Comparison of ENCODE assay signal across 17 cellular contexts in the genomic region with DNA sequence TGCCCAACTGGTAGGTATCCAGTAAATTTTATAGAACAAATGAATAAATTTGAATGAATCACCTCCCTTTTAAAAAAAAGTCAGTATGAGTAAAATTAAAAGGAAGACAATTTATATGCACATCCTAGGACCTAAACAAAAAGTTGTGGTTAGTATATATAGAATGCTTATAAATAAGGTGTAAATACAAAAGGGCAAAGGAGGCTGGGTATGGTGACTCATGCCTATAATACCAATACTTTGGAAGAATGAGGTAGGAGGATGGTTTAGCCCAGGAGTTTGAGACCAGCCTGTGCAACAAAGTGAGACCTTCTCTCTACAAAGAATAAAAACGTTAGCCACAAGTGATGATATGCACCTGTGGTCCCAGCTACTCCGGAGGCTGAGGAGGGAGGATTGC. TPM values are rescaled to one million over a fixed set of nuclear protein-coding genes. Genes with fewer than 3 reads are reported as not detected.
DNase-seq lines count a peak whose midpoint lies in the region; ATAC-seq and TF ChIP-seq lines count a peak whose summit lies in the region.
"Had no signal": no experiment of that assay in that cellular context is flagged by ENCODE, and none has a peak within 500 bp of the region (broad histone marks: within the 10 kb centered on the region; RNA-seq: fewer than 3 reads in every experiment).

No MANE protein-coding gene starts in this region.

- H3K36me3 Mint-ChIP-seq in activated naive CD8-positive, alpha-beta T cell treated with anti-CD3 and anti-CD28 coated beads, Interleukin-2, amount 50 U/mL, for 24 hours (ENCODE audit: low read depth), result peaks cover 28% of the 10 kb centered on the region
- H3K36me3 Mint-ChIP-seq in activated naive CD8-positive, alpha-beta T cell treated with anti-CD3 and anti-CD28 coated beads for 36 hours, result peaks cover 25% of the 10 kb centered on the region

- H3K36me3 ChIP-seq in HEK293 (ENCODE audit: control insufficient read depth in 2 of 2, insufficient read depth in 1 of 2, low read length in 2 of 2), result peaks cover 14 to 42% of the 10 kb centered on the region in 2 experiments
- peaks cover 9% of the 10 kb centered on the region for H3K36me3 ChIP-seq in smooth muscle cell (ENCODE audit: low read depth)

- H3K27me3 ChIP-seq in smooth muscle cell (ENCODE audit: low read depth), result no peaks in the 10 kb centered on the region
- H3K27me3 ChIP-seq: SJCRH30 had no signal

- H3K4me1 ChIP-seq in HEK293 (ENCODE audit: control insufficient read depth, insufficient read depth, low read length), result no peaks in the 10 kb centered on the region
- H3K4me1 ChIP-seq in smooth muscle cell (ENCODE audit: low read depth), result no peaks in the 10 kb centered on the region
- H3K4me1 ChIP-seq: SJCRH30 had no signal

- no peak overlapping the region for H3K27ac ChIP-seq in HEK293 (ENCODE audit: extremely low read depth, low read depth, low read length)
- peak overlapping the region; percentile 32 for H3K27ac ChIP-seq in cingulate gyrus (ENCODE audit: low read depth, low read length)
- H3K27ac ChIP-seq in smooth muscle cell (ENCODE audit: low read depth), result no peak overlapping the region
- H3K27ac ChIP-seq: SJCRH30 had no signal

- H3K4me2 ChIP-seq in smooth muscle cell, result no peak overlapping the region

- H3K79me2 ChIP-seq in smooth muscle cell (ENCODE audit: low read depth), result peaks cover 66% of the 10 kb centered on the region

- WGBS in smooth muscle cell (ENCODE audit: low lambda C conversion rate), result 84% methylated on average over 2 of the region's 2 CpGs

- no peak overlapping the region for H3K27ac Mint-ChIP-seq in activated naive CD8-positive, alpha-beta T cell treated with anti-CD3 and anti-CD28 coated beads, Interleukin-2, amount 50 U/mL, for 24 hours
- H3K27ac Mint-ChIP-seq in activated naive CD8-positive, alpha-beta T cell treated with anti-CD3 and anti-CD28 coated beads for 36 hours, result no peak overlapping the region

- POLR2A ChIA-PET in HEK293 (lab: Yijun Ruan, JAX), result no interaction called here

- no peak for TF ChIP-seq CTCF in HEK293 (tag by site-specific recombination; IDR thresholded peaks at IDR 0.05)
- no peak for TF ChIP-seq CTCF in smooth muscle cell (IDR thresholded peaks at IDR 0.05; ENCODE audit: borderline replicate concordance, insufficient read depth, poor library complexity, severe bottlenecking)

- H3K9me3 Mint-ChIP-seq in activated naive CD8-positive, alpha-beta T cell treated with anti-CD3 and anti-CD28 coated beads, Interleukin-2, amount 50 U/mL, for 24 hours, result no peaks in the 10 kb centered on the region
- H3K9me3 Mint-ChIP-seq in activated naive CD8-positive, alpha-beta T cell treated with anti-CD3 and anti-CD28 coated beads for 36 hours, result no peaks in the 10 kb centered on the region

- H3K27me3 Mint-ChIP-seq in activated naive CD8-positive, alpha-beta T cell treated with anti-CD3 and anti-CD28 coated beads, Interleukin-2, amount 50 U/mL, for 24 hours, result no peaks in the 10 kb centered on the region
- H3K27me3 Mint-ChIP-seq in activated naive CD8-positive, alpha-beta T cell treated with anti-CD3 and anti-CD28 coated beads for 36 hours, result no peaks in the 10 kb centered on the region

- peak; percentile 63 for ATAC-seq in activated naive CD8-positive, alpha-beta T cell treated with anti-CD3 and anti-CD28 coated beads, Interleukin-2, amount 50 U/mL, for 24 hours
- no peak for ATAC-seq in GM21786 (IDR thresholded peaks at IDR 0.05; ENCODE audit: unreplicated experiment)
- ATAC-seq: HCT116 had no signal

- H3K4me3 ChIP-seq in HEK293 (ENCODE audit: low read depth, low read length) (no peak overlapping the region), smooth muscle cell (no peak overlapping the region)
- H3K4me3 ChIP-seq: SJCRH30 had no signal

- H3F3A ChIP-seq in smooth muscle cell (ENCODE audit: low read depth), result no peaks in the 10 kb centered on the region

- H3K4me1 Mint-ChIP-seq in activated naive CD8-positive, alpha-beta T cell treated with anti-CD3 and anti-CD28 coated beads, Interleukin-2, amount 50 U/mL, for 24 hours, result peaks cover 18% of the 10 kb centered on the region
- peaks cover 21% of the 10 kb centered on the region for H3K4me1 Mint-ChIP-seq in activated naive CD8-positive, alpha-beta T cell treated with anti-CD3 and anti-CD28 coated beads for 36 hours

- DNase-seq in activated naive CD8-positive, alpha-beta T cell treated with anti-CD3 and anti-CD28 coated beads, Interleukin-2, amount 50 U/mL, for 24 hours, result no peak
- no peak for DNase-seq in activated naive CD8-positive, alpha-beta T cell treated with anti-CD3 and anti-CD28 coated beads for 36 hours
- DNase-seq in SKM-1 treated with dmso at 0.1 percent for 144 hours (lab: John Stamatoyannopoulos, UW; ENCODE audit: unreplicated experiment) (no peak), smooth muscle cell (lab: John Stamatoyannopoulos, UW; ENCODE audit: unreplicated experiment) (no peak)
- DNase-seq: DMS79, KBM-7, NCI-H1048, NCI-H146, NCI-H2081, NCI-H748 treated with DMSO at 0.1 percent for 48 hours, OCI-M1, RPMI8226, SJCRH30 had no signal

- H3K9ac ChIP-seq in smooth muscle cell (ENCODE audit: low read depth), result no peak overlapping the region

- H3K9me3 ChIP-seq in HEK293 (ENCODE audit: control insufficient read depth, insufficient read depth, low read depth, low read length), result no peaks in the 10 kb centered on the region
- H3K9me3 ChIP-seq in smooth muscle cell (replicated peaks; ENCODE audit: low read depth), result no peaks in the 10 kb centered on the region
- H3K9me3 ChIP-seq: SJCRH30 had no signal

- CTCF ChIA-PET in HEK293 (lab: Yijun Ruan, JAX), result interaction anchor here (0.7 kb wide), 2 partner anchors 8 to 248 kb away, joined by 3 to 5 read pairs; no protein-coding TSS in a partner anchor

- no peak overlapping the region for H2AFZ ChIP-seq in smooth muscle cell (ENCODE audit: low read depth)

- H4K20me1 ChIP-seq in smooth muscle cell (ENCODE audit: low read depth), result peaks cover 69% of the 10 kb centered on the region

- no peak overlapping the region for H3K4me3 Mint-ChIP-seq in activated naive CD8-positive, alpha-beta T cell treated with anti-CD3 and anti-CD28 coated beads, Interleukin-2, amount 50 U/mL, for 24 hours
- H3K4me3 Mint-ChIP-seq in activated naive CD8-positive, alpha-beta T cell treated with anti-CD3 and anti-CD28 coated beads for 36 hours, result no peak overlapping the region

TF ChIP-seq in HEK293, 187 proteins besides CTCF, POLR2A, EP300 and RAD21:
- TF ChIP-seq SCRT1 (tag by site-specific recombination; IDR thresholded peaks at IDR 0.05; ENCODE audit: borderline replicate concordance), result 0 out of 2 replicates have a peak, but pooled peaks have one; percentile 21
- TF ChIP-seq, protein P1, sequence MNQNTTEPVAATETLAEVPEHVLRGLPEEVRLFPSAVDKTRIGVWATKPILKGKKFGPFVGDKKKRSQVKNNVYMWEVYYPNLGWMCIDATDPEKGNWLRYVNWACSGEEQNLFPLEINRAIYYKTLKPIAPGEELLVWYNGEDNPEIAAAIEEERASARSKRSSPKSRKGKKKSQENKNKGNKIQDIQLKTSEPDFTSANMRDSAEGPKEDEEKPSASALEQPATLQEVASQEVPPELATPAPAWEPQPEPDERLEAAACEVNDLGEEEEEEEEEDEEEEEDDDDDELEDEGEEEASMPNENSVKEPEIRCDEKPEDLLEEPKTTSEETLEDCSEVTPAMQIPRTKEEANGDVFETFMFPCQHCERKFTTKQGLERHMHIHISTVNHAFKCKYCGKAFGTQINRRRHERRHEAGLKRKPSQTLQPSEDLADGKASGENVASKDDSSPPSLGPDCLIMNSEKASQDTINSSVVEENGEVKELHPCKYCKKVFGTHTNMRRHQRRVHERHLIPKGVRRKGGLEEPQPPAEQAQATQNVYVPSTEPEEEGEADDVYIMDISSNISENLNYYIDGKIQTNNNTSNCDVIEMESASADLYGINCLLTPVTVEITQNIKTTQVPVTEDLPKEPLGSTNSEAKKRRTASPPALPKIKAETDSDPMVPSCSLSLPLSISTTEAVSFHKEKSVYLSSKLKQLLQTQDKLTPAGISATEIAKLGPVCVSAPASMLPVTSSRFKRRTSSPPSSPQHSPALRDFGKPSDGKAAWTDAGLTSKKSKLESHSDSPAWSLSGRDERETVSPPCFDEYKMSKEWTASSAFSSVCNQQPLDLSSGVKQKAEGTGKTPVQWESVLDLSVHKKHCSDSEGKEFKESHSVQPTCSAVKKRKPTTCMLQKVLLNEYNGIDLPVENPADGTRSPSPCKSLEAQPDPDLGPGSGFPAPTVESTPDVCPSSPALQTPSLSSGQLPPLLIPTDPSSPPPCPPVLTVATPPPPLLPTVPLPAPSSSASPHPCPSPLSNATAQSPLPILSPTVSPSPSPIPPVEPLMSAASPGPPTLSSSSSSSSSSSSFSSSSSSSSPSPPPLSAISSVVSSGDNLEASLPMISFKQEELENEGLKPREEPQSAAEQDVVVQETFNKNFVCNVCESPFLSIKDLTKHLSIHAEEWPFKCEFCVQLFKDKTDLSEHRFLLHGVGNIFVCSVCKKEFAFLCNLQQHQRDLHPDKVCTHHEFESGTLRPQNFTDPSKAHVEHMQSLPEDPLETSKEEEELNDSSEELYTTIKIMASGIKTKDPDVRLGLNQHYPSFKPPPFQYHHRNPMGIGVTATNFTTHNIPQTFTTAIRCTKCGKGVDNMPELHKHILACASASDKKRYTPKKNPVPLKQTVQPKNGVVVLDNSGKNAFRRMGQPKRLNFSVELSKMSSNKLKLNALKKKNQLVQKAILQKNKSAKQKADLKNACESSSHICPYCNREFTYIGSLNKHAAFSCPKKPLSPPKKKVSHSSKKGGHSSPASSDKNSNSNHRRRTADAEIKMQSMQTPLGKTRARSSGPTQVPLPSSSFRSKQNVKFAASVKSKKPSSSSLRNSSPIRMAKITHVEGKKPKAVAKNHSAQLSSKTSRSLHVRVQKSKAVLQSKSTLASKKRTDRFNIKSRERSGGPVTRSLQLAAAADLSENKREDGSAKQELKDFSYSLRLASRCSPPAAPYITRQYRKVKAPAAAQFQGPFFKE (tag by site-specific recombination; IDR thresholded peaks at IDR 0.05; ENCODE audit: borderline replicate concordance), result no peak
- peak; percentile 40; the same call in 1 of the 2 replicates for TF ChIP-seq SCRT2 (tag by site-specific recombination; IDR thresholded peaks at IDR 0.05)

RNA-seq across cellular contexts. Expression of a gene that starts 12.8 kb away (rescaled TPM):
- total RNA-seq in activated naive CD8-positive, alpha-beta T cell treated with anti-CD3 and anti-CD28 coated beads for 36 hours, result 10 to 100 TPM; 20.6 to 20.8 TPM
- 10.1 and 11.3 TPM in 2 replicates for total RNA-seq in smooth muscle cell
- polyA plus RNA-seq in smooth muscle cell, result 4.7 and 7.7 TPM in 2 replicates

RNA-seq across cellular contexts. Expression of a gene that starts 31.4 kb away (rescaled TPM):
- 10 to 100 TPM; 10.1 TPM for total RNA-seq in activated naive CD8-positive, alpha-beta T cell treated with anti-CD3 and anti-CD28 coated beads for 36 hours
- 7.9 and 14.6 TPM in 2 replicates for total RNA-seq in smooth muscle cell
- polyA plus RNA-seq in smooth muscle cell, result 6.6 and 9.9 TPM in 2 replicates

RNA-seq across cellular contexts. Expression of a gene that starts 31.5 kb away (rescaled TPM):
- total RNA-seq in activated naive CD8-positive, alpha-beta T cell treated with anti-CD3 and anti-CD28 coated beads for 36 hours, result 10 to 100 TPM; 36.5 to 37.4 TPM
- 32.2 and 133 TPM in 2 replicates for total RNA-seq in smooth muscle cell
- polyA plus RNA-seq in smooth muscle cell, result 15.0 and 24.2 TPM in 2 replicates
